Comparison of ENCODE assay signal across 8 cellular contexts in the genomic region with DNA sequence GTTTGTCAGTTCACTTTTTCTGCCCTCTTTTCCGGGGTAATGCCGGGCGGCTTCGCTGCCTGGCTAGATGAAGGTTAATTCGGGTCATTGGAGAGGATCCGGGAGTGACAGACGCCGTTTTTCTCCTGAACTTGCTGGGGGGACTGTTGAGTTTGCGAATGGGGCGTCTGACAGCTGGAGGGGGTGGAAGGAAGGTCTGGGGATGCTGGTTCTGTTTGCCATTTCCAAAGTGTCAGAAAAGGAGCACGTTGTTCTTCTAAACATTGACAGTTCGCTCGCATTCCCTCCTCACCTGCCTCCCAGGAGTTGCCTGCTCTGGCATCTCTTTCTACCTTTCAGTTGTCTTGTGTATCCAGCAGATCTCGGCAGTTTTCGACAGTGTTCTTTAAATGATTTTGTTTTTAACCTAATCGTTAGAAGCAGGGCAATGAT. TPM values are rescaled to one million over a fixed set of nuclear protein-coding genes. Genes with fewer than 3 reads are reported as not detected.
A peak's percentile ranks its signal among the peaks of the same experiment; 100 is the strongest.
DNase-seq lines count a peak whose midpoint lies in the region; ATAC-seq, FAIRE-seq and TF ChIP-seq lines count a peak whose summit lies in the region.

No MANE protein-coding gene starts in this region.

- H3K4me3 Mint-ChIP-seq in MCF 10A (ENCODE audit: unreplicated experiment) = peak overlapping the region; percentile 92

- H3K9me3 ChIP-seq in MM.1S (replicated peaks; ENCODE audit: insufficient read depth, low read length) (no peaks in the 10 kb centered on the region), lower lobe of right lung (no peaks in the 10 kb centered on the region), tibial nerve (no peaks in the 10 kb centered on the region)

- no peaks in the 10 kb centered on the region for H3K27me3 ChIP-seq in MM.1S (replicated peaks; ENCODE audit: insufficient read depth, low read length)
- H3K27me3 ChIP-seq in lower lobe of right lung (ENCODE audit: low read depth) = no peaks in the 10 kb centered on the region
- H3K27me3 ChIP-seq in tibial nerve = no peaks in the 10 kb centered on the region

- H4K20me1 ChIP-seq in MM.1S (ENCODE audit: insufficient read depth, low read length) = peaks cover 28% of the 10 kb centered on the region

- peaks cover 41% of the 10 kb centered on the region for H3F3A ChIP-seq in MM.1S (ENCODE audit: insufficient read depth, low read length)

- H2AFZ ChIP-seq in MM.1S (ENCODE audit: low read length) = 0 out of 2 replicates have a peak overlapping the region, but pooled peaks have one; percentile 4

- no peaks in the 10 kb centered on the region for H3K9me2 ChIP-seq in MM.1S (replicated peaks; ENCODE audit: insufficient read depth, low read length)

- intact Hi-C loops in MCF 10A (cut with micrococcal nuclease) = loop anchor here (1.0 to 5.0 kb wide), 2 partner anchors 99 to 158 kb away; a partner anchor contains a TSS
- intact Hi-C loops in lower lobe of right lung (cut with DNase I) = no loop called here

- no peak for DNase-seq in GM12892 (ENCODE audit: insufficient read length)
- peak; percentile 33 for DNase-seq in MM.1S
- peak; percentile 51 for DNase-seq in MCF 10A (ENCODE audit: unreplicated experiment)
- no peak for DNase-seq in lower lobe of right lung
- DNase-seq in tibial nerve (ENCODE audit: low spot score in 2 of 2) = peak in 1 of 2 donors; percentile 33
- DNase-seq in NCI-H2196 treated with DMSO at 0.1 percent for 48 hours (lab: John Stamatoyannopoulos, UW; ENCODE audit: unreplicated experiment) = no peak
- DNase-seq in NCI-H2029 treated with DMSO at 0.1 percent for 48 hours (lab: John Stamatoyannopoulos, UW) = no peak

- FAIRE-seq in GM12892 (lab: Jason Lieb, UNC) = peak; percentile 56

- no peaks in the 10 kb centered on the region for H3K9me3 Mint-ChIP-seq in MCF 10A (ENCODE audit: unreplicated experiment)

- no peak for TF ChIP-seq EP300 in tibial nerve (IDR thresholded peaks at IDR 0.05)

- H3K4me3 ChIP-seq in MM.1S (ENCODE audit: low read length) (peak overlapping the region; percentile 96), lower lobe of right lung (peak overlapping the region; percentile 77), tibial nerve (peak overlapping the region; percentile 70 to 97 (median 87))

- peak overlapping the region; percentile 92 for H3K27ac ChIP-seq in MM.1S (ENCODE audit: low read length)
- H3K27ac ChIP-seq in lower lobe of right lung = peak overlapping the region; percentile 96
- peak overlapping the region; percentile 86 to 99 (median 98) for H3K27ac ChIP-seq in tibial nerve

- peaks cover 39% of the 10 kb centered on the region for H3K4me1 Mint-ChIP-seq in MCF 10A (ENCODE audit: insufficient read depth, unreplicated experiment)

- ATAC-seq in lower lobe of right lung = peak in 1 of 2 donors; percentile 15
- no peak for ATAC-seq in HG02981 (IDR thresholded peaks at IDR 0.05; ENCODE audit: unreplicated experiment)

- WGBS in tibial nerve, 2 donors = 0 to 1% methylated on average over 16 of the region's 16 CpGs

- CTCF ChIA-PET in MCF 10A (lab: Yijun Ruan, JAX) = interaction anchor here (0.6 kb wide), 1 partner anchor 78 kb away, joined by 3 read pairs; no protein-coding TSS in a partner anchor

- peaks cover 44% of the 10 kb centered on the region for H3K36me3 Mint-ChIP-seq in MCF 10A (ENCODE audit: insufficient read depth, unreplicated experiment)

- H3K9ac ChIP-seq in MM.1S (ENCODE audit: low read length) = peak overlapping the region; percentile 96

- peaks cover 48% of the 10 kb centered on the region for H3K4me1 ChIP-seq in MM.1S (ENCODE audit: low read length)
- peaks cover 38% of the 10 kb centered on the region for H3K4me1 ChIP-seq in lower lobe of right lung
- peaks cover 0 to 58% (median 33%) of the 10 kb centered on the region in 4 donors for H3K4me1 ChIP-seq in tibial nerve

- peak overlapping the region; percentile 93 for H3K27ac Mint-ChIP-seq in MCF 10A (ENCODE audit: low read depth, unreplicated experiment)

- peaks cover 98% of the 10 kb centered on the region for H3K79me2 ChIP-seq in MM.1S (ENCODE audit: low read length)

- TF ChIP-seq POLR2A in GM12892 (IDR thresholded peaks at IDR 0.05; ENCODE audit: low read depth, low read length) (no peak), tibial nerve (IDR thresholded peaks at IDR 0.05) (no peak)

- BruUV-seq in MCF 10A (replicated peaks; lab: Mats Ljungman, UMichigan) = no TSS peak

- POLR2A ChIA-PET in MCF 10A (lab: Yijun Ruan, JAX) = interaction anchor here (0.8 to 3.4 kb wide), 9 partner anchors 8 to 195 kb away, joined by 3 to 69 read pairs (median 10); a partner anchor contains a TSS

- peak overlapping the region; percentile 61 for H3K4me2 ChIP-seq in MM.1S (ENCODE audit: low read depth, low read length)

- no peaks in the 10 kb centered on the region for H3K27me3 Mint-ChIP-seq in MCF 10A (ENCODE audit: insufficient read depth, unreplicated experiment)

- TF ChIP-seq CTCF in MM.1S (IDR thresholded peaks at IDR 0.05; ENCODE audit: low read length) = no peak
- TF ChIP-seq CTCF in MCF 10A (IDR thresholded peaks at IDR 0.05; ENCODE audit: unreplicated experiment) = no peak
- TF ChIP-seq CTCF in lower lobe of right lung (IDR thresholded peaks at IDR 0.05) = no peak
- no peak for TF ChIP-seq CTCF in tibial nerve (IDR thresholded peaks at IDR 0.05)

- peaks cover 11% of the 10 kb centered on the region; the same call in 1 of the 2 replicates for H3K36me3 ChIP-seq in MM.1S (replicated peaks; ENCODE audit: insufficient read depth, low read length)
- no peaks in the 10 kb centered on the region for H3K36me3 ChIP-seq in lower lobe of right lung
- H3K36me3 ChIP-seq in tibial nerve = no peaks in the 10 kb centered on the region

RNA-seq across cellular contexts. Expression of a gene that starts 0.8 kb away (rescaled TPM):
- 90.8 TPM for polyA plus RNA-seq in GM12892 (2012; ENCODE audit: missing spikeins)
- total RNA-seq in MCF 10A (2022) (71.1 and 80.7 TPM in 2 replicates), lower lobe of right lung (107 TPM), tibial nerve (100 to 1,000 TPM in 2 of 4 donors, 10 to 100 TPM in 2; 80.4 to 160 (median 101) TPM)

RNA-seq across cellular contexts. Expression of a gene that starts 57.3 kb away (rescaled TPM):
- polyA plus RNA-seq in GM12892 (2012; ENCODE audit: missing spikeins) = 131 TPM
- total RNA-seq in MCF 10A (2022) (112 and 117 TPM in 2 replicates), lower lobe of right lung (91.9 TPM), tibial nerve (100 to 1,000 TPM in 2 of 4 donors, 10 to 100 TPM in 2; 84.7 to 103 (median 100) TPM)

RNA-seq across cellular contexts. Expression of a gene that starts 57.6 kb away (rescaled TPM):
- 83.7 TPM for polyA plus RNA-seq in GM12892 (2012; ENCODE audit: missing spikeins)
- 227 and 308 TPM in 2 replicates for total RNA-seq in MCF 10A (2022)
- 150 TPM for total RNA-seq in lower lobe of right lung
- total RNA-seq in tibial nerve = 100 to 1,000 TPM; 377 to 593 (median 447) TPM

Comparison
In these comparisons a context has a peak if more than half of its experiments do, and no peak if none do; other contexts are left out.
1. DNase-seq: peak in MM.1S (single experiment) and MCF 10A (single experiment); none in GM12892 (single experiment), lower lobe of right lung (single experiment), NCI-H2196 treated with DMSO at 0.1 percent for 48 hours (single experiment) and NCI-H2029 treated with DMSO at 0.1 percent for 48 hours (single experiment).
2. Peak in every context shown above with its lines, with median percentiles within 50 percentile points of each other: H3K27ac ChIP-seq and H3K4me3 ChIP-seq.